In genomic region chr10:87781545-87781944, GRCh38 we compare ENCODE assay signal across 30 cellular contexts.
"Had no signal": no experiment of that assay in that cellular context is flagged by ENCODE, and none has a peak within 500 bp of the region (broad histone marks: within the 10 kb centered on the region; RNA-seq: fewer than 3 reads in every experiment).

No MANE protein-coding gene starts in this region.

- H3K9ac ChIP-seq: neural progenitor cell, parathyroid adenoma had no signal

- H3K27me3 ChIP-seq: neural progenitor cell, ovary, spleen, stomach, thyroid gland, tibial nerve, upper lobe of left lung, vagina had no signal

- H3K79me2 ChIP-seq: parathyroid adenoma had no signal

- H3K36me3 Mint-ChIP-seq: natural killer cell had no signal

- DNase-seq: natural killer cell; occipital lobe; ovary; posterior cingulate gyrus; psoas muscle; right cardiac atrium; spleen; stimulated activated CD4-positive, alpha-beta T cell treated with anti-CD3 and anti-CD28 coated beads, Interleukin-12 subunit alpha, Interleukin-12 subunit beta, amount 100 ng/mL, for 4 hours; stimulated activated CD4-positive, alpha-beta T cell treated with anti-CD3 and anti-CD28 coated beads, Interleukin-1b, Interleukin-23, amount 100 ng/mL, for 48 hours; stimulated activated CD4-positive, alpha-beta T cell treated with anti-CD3 and anti-CD28 coated beads, Interleukin-4, amount 100 ng/mL, for 1 hour; stimulated activated CD4-positive, alpha-beta T cell treated with anti-CD3 and anti-CD28 coated beads, Interleukin-4, amount 100 ng/mL, for 4 hours; stimulated activated CD8-positive, alpha-beta memory T cell treated with anti-CD3 and anti-CD28 coated beads, Interleukin-4, amount 100 ng/mL, for 48 hours; stimulated activated naive B cell treated with anti-CD40 and anti-IgM and Interleukin-4, amounts not matched to agents 10 μg/mL and 1 μg/mL and 100 μg/mL, for 72 hours; stimulated activated naive CD4-positive, alpha-beta T cell treated with Interleukin-2 at 50 U/mL for 16 hours; stomach; thyroid gland; trophoblast cell; upper lobe of left lung had no signal

- H3K9me3 ChIP-seq: ovary, psoas muscle, spleen, stomach, thoracic aorta, thyroid gland, tibial nerve, upper lobe of left lung, vagina had no signal

- H3K27me3 Mint-ChIP-seq: progenitor cell of endocrine pancreas; stimulated activated naive B cell treated with anti-CD40 and anti-IgM and Interleukin-4, amounts not matched to agents 10 μg/mL and 1 μg/mL and 100 μg/mL, for 72 hours; stimulated activated naive CD8-positive, alpha-beta T cell treated with anti-CD3 and anti-CD28 coated beads, Interleukin-15, Interleukin-2, amounts not matched to agents 100 ng/mL and 50 ng/mL, for 24 hours had no signal

- FAIRE-seq: urothelium cell line had no signal

- H3K4me1 ChIP-seq: neural progenitor cell, parathyroid adenoma, psoas muscle, spleen, thyroid gland, tibial nerve, upper lobe of left lung, vagina had no signal

- H3K4me3 ChIP-seq: neural progenitor cell, ovary, psoas muscle, skin epidermis, smooth muscle cell, spleen, stomach, thoracic aorta, thyroid gland, tibial nerve, upper lobe of left lung, vagina had no signal

- H3K4me3 Mint-ChIP-seq: natural killer cell; nephron; neural progenitor cell; stimulated activated naive B cell treated with anti-CD40 and anti-IgM and Interleukin-4, amounts not matched to agents 10 μg/mL and 1 μg/mL and 100 μg/mL, for 72 hours; stimulated activated naive CD8-positive, alpha-beta T cell treated with anti-CD3 and anti-CD28 coated beads, Interleukin-15, Interleukin-2, amounts not matched to agents 100 ng/mL and 50 ng/mL, for 24 hours had no signal

- ATAC-seq: natural killer cell; psoas muscle; right cardiac atrium; sciatic nerve; stimulated activated naive B cell treated with anti-CD40 and anti-IgM and Interleukin-4, amounts not matched to agents 10 μg/mL and 1 μg/mL and 100 μg/mL, for 72 hours had no signal

- H3K27ac ChIP-seq: neural progenitor cell, ovary, parathyroid adenoma, psoas muscle, skin epidermis, spleen, stomach, thoracic aorta, thyroid gland, tibial nerve, upper lobe of left lung, vagina had no signal

- H3K27ac Mint-ChIP-seq: nephron; neural progenitor cell; progenitor cell of endocrine pancreas; stimulated activated naive B cell treated with anti-CD40 and anti-IgM and Interleukin-4, amounts not matched to agents 10 μg/mL and 1 μg/mL and 100 μg/mL, for 72 hours; stimulated activated naive CD8-positive, alpha-beta T cell treated with anti-CD3 and anti-CD28 coated beads, Interleukin-15, Interleukin-2, amounts not matched to agents 100 ng/mL and 50 ng/mL, for 24 hours had no signal

- H3K36me3 ChIP-seq: ovary had no signal

- H3K4me2 ChIP-seq: neural progenitor cell, smooth muscle cell had no signal

- H3K4me1 Mint-ChIP-seq: nephron; neural progenitor cell; stimulated activated naive B cell treated with anti-CD40 and anti-IgM and Interleukin-4, amounts not matched to agents 10 μg/mL and 1 μg/mL and 100 μg/mL, for 72 hours had no signal

- H3K9me3 Mint-ChIP-seq: natural killer cell; nephron; neural progenitor cell; stimulated activated naive B cell treated with anti-CD40 and anti-IgM and Interleukin-4, amounts not matched to agents 10 μg/mL and 1 μg/mL and 100 μg/mL, for 72 hours; stimulated activated naive CD8-positive, alpha-beta T cell treated with anti-CD3 and anti-CD28 coated beads, Interleukin-15, Interleukin-2, amounts not matched to agents 100 ng/mL and 50 ng/mL, for 24 hours had no signal

- H2AFZ ChIP-seq: neural progenitor cell, parathyroid adenoma had no signal
